1 cellular context compared by ENCODE assay signal in genomic region chr19:39412100-39412866, GRCh38.
TF ChIP-seq lines count a peak whose summit lies in the region.

TSS of gene PLEKHG2 (plus strand) at chr19:39412669. CDS start at chr19:39414087, 1,418 bp downstream.

TF ChIP-seq in HEK293, 187 proteins besides CTCF, POLR2A, EP300 and RAD21 (continued from another document and continues in another):
- TF ChIP-seq ZNF280C (tag by site-specific recombination; IDR thresholded peaks at IDR 0.05), result no peak
- no peak; the same call in 1 of the 2 replicates for TF ChIP-seq ELK4 (IDR thresholded peaks at IDR 0.05; ENCODE audit: borderline replicate concordance, low read depth, low read length)
- no peak for TF ChIP-seq ZNF530 (tag by site-specific recombination; IDR thresholded peaks at IDR 0.05; ENCODE audit: low read depth)
- TF ChIP-seq ZNF76 (tag by site-specific recombination; IDR thresholded peaks at IDR 0.05; ENCODE audit: borderline replicate concordance, low read depth), result peak; percentile 58
- no peak for TF ChIP-seq HOXC10 (CRISPR knock-in tag; IDR thresholded peaks at IDR 0.05)
- TF ChIP-seq MZF1 (tag by site-specific recombination; IDR thresholded peaks at IDR 0.05; ENCODE audit: borderline replicate concordance), result peak; percentile 73
- TF ChIP-seq ZNF639 (tag by site-specific recombination; IDR thresholded peaks at IDR 0.05), result peak; percentile 98
- no peak for TF ChIP-seq HOXA7 (CRISPR knock-in tag; IDR thresholded peaks at IDR 0.05; ENCODE audit: borderline replicate concordance)
- peak; percentile 90 for TF ChIP-seq ZBTB11 (tag by site-specific recombination; conservative IDR thresholded peaks at IDR 0.05; ENCODE audit: low read depth)
- TF ChIP-seq ZNF664 (tag by site-specific recombination; IDR thresholded peaks at IDR 0.05), result 0 out of 2 replicates have a peak, but pooled peaks have one; percentile 13
- TF ChIP-seq YY1 (tag by site-specific recombination; IDR thresholded peaks at IDR 0.05), result peak; percentile 72; the same call in 1 of the 2 replicates
- peak; percentile 75 for TF ChIP-seq ATF2 (tag by site-specific recombination; IDR thresholded peaks at IDR 0.05; ENCODE audit: low read depth)
- peak; percentile 73 for TF ChIP-seq ZBTB26 (tag by site-specific recombination; optimal IDR thresholded peaks at IDR 0.05)
- peak; percentile 100 for TF ChIP-seq PATZ1 (tag by site-specific recombination; IDR thresholded peaks at IDR 0.05)
- peak; percentile 87 for TF ChIP-seq KLF7 (tag by site-specific recombination; IDR thresholded peaks at IDR 0.05; ENCODE audit: borderline replicate concordance)
- no peak for TF ChIP-seq ZNF26 (tag by site-specific recombination; IDR thresholded peaks at IDR 0.05)
- no peak for TF ChIP-seq ZNF791 (tag by site-specific recombination; IDR thresholded peaks at IDR 0.05)
- TF ChIP-seq ZNF202 (tag by site-specific recombination; IDR thresholded peaks at IDR 0.05; ENCODE audit: borderline replicate concordance), result no peak
- TF ChIP-seq ZNF645 (tag by site-specific recombination; IDR thresholded peaks at IDR 0.05), result no peak
- TF ChIP-seq ZNF350 (tag by site-specific recombination; IDR thresholded peaks at IDR 0.05), result no peak
- TF ChIP-seq ZNF837 (tag by site-specific recombination; IDR thresholded peaks at IDR 0.05), result no peak
- no peak for TF ChIP-seq ZNF473 (tag by site-specific recombination; IDR thresholded peaks at IDR 0.05)
- no peak for TF ChIP-seq ZNF211 (tag by site-specific recombination; IDR thresholded peaks at IDR 0.05; ENCODE audit: low read depth)
- TF ChIP-seq INSM2 (tag by site-specific recombination; IDR thresholded peaks at IDR 0.05), result peak; percentile 79
- peak; percentile 75 for TF ChIP-seq ZSCAN4 (tag by site-specific recombination; IDR thresholded peaks at IDR 0.05)
- no peak for TF ChIP-seq ZNF707 (tag by site-specific recombination; IDR thresholded peaks at IDR 0.05)
- no peak for TF ChIP-seq ZNF658 (tag by site-specific recombination; IDR thresholded peaks at IDR 0.05)
- TF ChIP-seq ZNF146 (tag by site-specific recombination; IDR thresholded peaks at IDR 0.05), result 0 out of 2 replicates have a peak, but pooled peaks have one; percentile 63
- TF ChIP-seq ZNF501 (tag by site-specific recombination; IDR thresholded peaks at IDR 0.05), result peak; percentile 96
- peak; percentile 63; the same call in 1 of the 2 replicates for TF ChIP-seq PRDM1 (tag by site-specific recombination; IDR thresholded peaks at IDR 0.05)
- peak; percentile 81; the same call in 1 of the 2 replicates for TF ChIP-seq ZNF624 (tag by site-specific recombination; IDR thresholded peaks at IDR 0.05)
- peak; percentile 97 for TF ChIP-seq ZIC2 (tag by site-specific recombination; IDR thresholded peaks at IDR 0.05)
- TF ChIP-seq ZNF776 (tag by site-specific recombination; IDR thresholded peaks at IDR 0.05; ENCODE audit: borderline replicate concordance), result no peak
- no peak for TF ChIP-seq TRIM28 (IDR thresholded peaks at IDR 0.05; ENCODE audit: borderline replicate concordance, low read length)
- TF ChIP-seq ZNF521 (tag by site-specific recombination; IDR thresholded peaks at IDR 0.05), result no peak
- peak; percentile 93 for TF ChIP-seq ZNF692 (tag by site-specific recombination; IDR thresholded peaks at IDR 0.05)
- TF ChIP-seq ZNF23 (tag by site-specific recombination; IDR thresholded peaks at IDR 0.05; ENCODE audit: borderline replicate concordance), result no peak
- 0 out of 2 replicates have a peak, but pooled peaks have one; percentile 81 for TF ChIP-seq ZSCAN16 (tag by site-specific recombination; IDR thresholded peaks at IDR 0.05)
